In genomic region chr20:48478370-48478769, GRCh38 we compare ENCODE assay signal across 20 cellular contexts.
"Had no signal": no experiment of that assay in that cellular context is flagged by ENCODE, and none has a peak within 500 bp of the region (broad histone marks: within the 10 kb centered on the region; RNA-seq: fewer than 3 reads in every experiment).

No MANE protein-coding gene starts in this region.

- H3K27ac Mint-ChIP-seq: natural killer cell treated with Interleukin-12 subunit alpha and Interleukin-12 subunit beta and Interleukin-15 and Interleukin-18, amount 100 ng/mL, for 72 hours; neural progenitor cell; type B pancreatic cell had no signal

- ATAC-seq: left cardiac atrium had no signal

- DNase-seq: dermis blood vessel endothelial cell; erythroblast; foreskin melanocyte; head of caudate nucleus; kidney; left cardiac atrium; left ventricle myocardium inferior; mesenchymal stem cell; midbrain; nucleus accumbens; ovary; sigmoid colon; stimulated activated CD4-positive, alpha-beta T cell treated with anti-CD3 and anti-CD28 coated beads, Interleukin-2, amount 100 ng/mL, for 24 hours; stimulated activated CD4-positive, alpha-beta T cell treated with anti-CD3 and anti-CD28 coated beads, Interleukin-4, amount 100 ng/mL, for 4 hours; stimulated activated naive CD4-positive, alpha-beta T cell; thyroid gland had no signal

- H3K4me3 Mint-ChIP-seq: natural killer cell treated with Interleukin-12 subunit alpha and Interleukin-12 subunit beta and Interleukin-15 and Interleukin-18, amount 100 ng/mL, for 72 hours; type B pancreatic cell had no signal

- H3K36me3 Mint-ChIP-seq: natural killer cell treated with Interleukin-12 subunit alpha and Interleukin-12 subunit beta and Interleukin-15 and Interleukin-18, amount 100 ng/mL, for 72 hours; neural progenitor cell; type B pancreatic cell had no signal

- FAIRE-seq: kidney, urothelium cell line had no signal

- H3K9me3 Mint-ChIP-seq: natural killer cell treated with Interleukin-12 subunit alpha and Interleukin-12 subunit beta and Interleukin-15 and Interleukin-18, amount 100 ng/mL, for 72 hours had no signal
